ENCODE assay signal across 1 cellular context in genomic region chr2:170766693-170767092, GRCh38.
A peak's percentile ranks its signal among the peaks of the same experiment; 100 is the strongest.
TF ChIP-seq lines count a peak whose summit lies in the region.

No MANE protein-coding gene starts in this region.

TF ChIP-seq in HepG2, 621 proteins besides CTCF, POLR2A, EP300 and RAD21 (continues in another document):
- no peak for TF ChIP-seq JDP2 (CRISPR knock-in tag; IDR thresholded peaks at IDR 0.05; ENCODE audit: borderline replicate concordance)
- no peak for TF ChIP-seq ZNF883 (CRISPR knock-in tag; IDR thresholded peaks at IDR 0.05; ENCODE audit: not compliant biosample characterization)
- no peak for TF ChIP-seq ZNF788 (CRISPR knock-in tag; IDR thresholded peaks at IDR 0.05; ENCODE audit: borderline replicate concordance)
- TF ChIP-seq JUND (CRISPR knock-in tag; IDR thresholded peaks at IDR 0.05) = no peak
- TF ChIP-seq MAFF (IDR thresholded peaks at IDR 0.05; ENCODE audit: low read depth, low read length) = no peak
- no peak for TF ChIP-seq ZNF547 (CRISPR knock-in tag; IDR thresholded peaks at IDR 0.05)
- TF ChIP-seq BCL3 (CRISPR knock-in tag; IDR thresholded peaks at IDR 0.05) = no peak
- no peak for TF ChIP-seq ZFP36L2 (CRISPR knock-in tag; IDR thresholded peaks at IDR 0.05)
- TF ChIP-seq NR2F1 (CRISPR knock-in tag; IDR thresholded peaks at IDR 0.05) = no peak
- no peak for TF ChIP-seq RBM39 (IDR thresholded peaks at IDR 0.05; ENCODE audit: low read depth, low read length, poor library complexity, severe bottlenecking)
- no peak for TF ChIP-seq ZNF430 (CRISPR knock-in tag; IDR thresholded peaks at IDR 0.05)
- TF ChIP-seq KDM4B (CRISPR knock-in tag; IDR thresholded peaks at IDR 0.05) = no peak
- TF ChIP-seq ZNF616 (CRISPR knock-in tag; IDR thresholded peaks at IDR 0.05; ENCODE audit: low read depth) = no peak
- TF ChIP-seq RXRA (CRISPR knock-in tag; IDR thresholded peaks at IDR 0.05) = no peak
- peak; percentile 83 for TF ChIP-seq BCL6 (CRISPR knock-in tag; IDR thresholded peaks at IDR 0.05)
- no peak for TF ChIP-seq ZNF589 (CRISPR knock-in tag; conservative IDR thresholded peaks at IDR 0.05)
- TF ChIP-seq RBM22 (optimal IDR thresholded peaks at IDR 0.05; ENCODE audit: low read length) = no peak
- no peak for TF ChIP-seq KLF11 (CRISPR knock-in tag; IDR thresholded peaks at IDR 0.05)
- TF ChIP-seq ISL2 (CRISPR knock-in tag; IDR thresholded peaks at IDR 0.05) = peak; percentile 51
- peak; percentile 90 for TF ChIP-seq ZNF652 (CRISPR knock-in tag; IDR thresholded peaks at IDR 0.05; ENCODE audit: borderline replicate concordance, low read depth)
- TF ChIP-seq PITX1 (CRISPR knock-in tag; IDR thresholded peaks at IDR 0.05) = 0 out of 2 replicates have a peak, but pooled peaks have one; percentile 48
- 0 out of 2 replicates have a peak, but pooled peaks have one; percentile 24 for TF ChIP-seq ATF1 (CRISPR knock-in tag; IDR thresholded peaks at IDR 0.05)
- no peak for TF ChIP-seq ZNF597 (CRISPR knock-in tag; IDR thresholded peaks at IDR 0.05)
- TF ChIP-seq ZKSCAN8 (CRISPR knock-in tag; IDR thresholded peaks at IDR 0.05; ENCODE audit: borderline replicate concordance) = no peak
- peak; percentile 54; the same call in 1 of the 2 replicates for TF ChIP-seq ELF3 (CRISPR knock-in tag; IDR thresholded peaks at IDR 0.05)
- TF ChIP-seq ZBTB3 (CRISPR knock-in tag; IDR thresholded peaks at IDR 0.05; ENCODE audit: borderline replicate concordance, low read depth) = no peak
- TF ChIP-seq GATA4 (IDR thresholded peaks at IDR 0.05; ENCODE audit: borderline replicate concordance, low read depth) = no peak
- TF ChIP-seq ZNF777 (CRISPR knock-in tag; IDR thresholded peaks at IDR 0.05) = 0 out of 2 replicates have a peak, but pooled peaks have one; percentile 10
- TF ChIP-seq TCF7L2 (IDR thresholded peaks at IDR 0.05; ENCODE audit: low read depth, low read length) = peak; percentile 56; the same call in 1 of the 2 replicates
- TF ChIP-seq SP5 (CRISPR knock-in tag; IDR thresholded peaks at IDR 0.05; ENCODE audit: borderline replicate concordance, low read depth) = no peak
- TF ChIP-seq ZNF878 (CRISPR knock-in tag; IDR thresholded peaks at IDR 0.05) = no peak
- TF ChIP-seq AGO2 (optimal IDR thresholded peaks at IDR 0.05; ENCODE audit: low read depth, low read length) = no peak
- TF ChIP-seq DZIP1 (CRISPR knock-in tag; IDR thresholded peaks at IDR 0.05) = no peak
- peak; percentile 30 for TF ChIP-seq PAXIP1 (CRISPR knock-in tag; conservative IDR thresholded peaks at IDR 0.05)
- no peak for TF ChIP-seq RCOR2 (CRISPR knock-in tag; IDR thresholded peaks at IDR 0.05)
- no peak for TF ChIP-seq USF2 (IDR thresholded peaks at IDR 0.05; ENCODE audit: low read depth, low read length)
- no peak for TF ChIP-seq USF2 (CRISPR knock-in tag; IDR thresholded peaks at IDR 0.05; ENCODE audit: borderline replicate concordance)
- no peak for TF ChIP-seq ZNF577 (CRISPR knock-in tag; IDR thresholded peaks at IDR 0.05; ENCODE audit: borderline replicate concordance, low read depth)
- TF ChIP-seq ZNF790 (CRISPR knock-in tag; IDR thresholded peaks at IDR 0.05; ENCODE audit: borderline replicate concordance) = no peak
- peak; percentile 44; the same call in 1 of the 2 replicates for TF ChIP-seq SAP130 (CRISPR knock-in tag; IDR thresholded peaks at IDR 0.05; ENCODE audit: low read depth)
- TF ChIP-seq ARID5B (CRISPR knock-in tag; IDR thresholded peaks at IDR 0.05) = peak; percentile 50; the same call in 1 of the 2 replicates
- TF ChIP-seq ZNF224 (CRISPR knock-in tag; IDR thresholded peaks at IDR 0.05) = no peak
- no peak for TF ChIP-seq HDAC1 (CRISPR knock-in tag; IDR thresholded peaks at IDR 0.05)
- TF ChIP-seq ZNF44 (CRISPR knock-in tag; IDR thresholded peaks at IDR 0.05) = no peak
- TF ChIP-seq PCBP1 (IDR thresholded peaks at IDR 0.05; ENCODE audit: borderline replicate concordance, low read depth, low read length) = no peak
- TF ChIP-seq TEAD3 (CRISPR knock-in tag; optimal IDR thresholded peaks at IDR 0.05; ENCODE audit: borderline replicate concordance) = peak; percentile 17
- TF ChIP-seq PBX3 (CRISPR knock-in tag; IDR thresholded peaks at IDR 0.05; ENCODE audit: borderline replicate concordance) = no peak
- TF ChIP-seq ZNF644 (CRISPR knock-in tag; IDR thresholded peaks at IDR 0.05; ENCODE audit: low read depth) = no peak
- no peak for TF ChIP-seq TP53 (CRISPR knock-in tag; conservative IDR thresholded peaks at IDR 0.05)
- no peak for TF ChIP-seq HNRNPK (IDR thresholded peaks at IDR 0.05; ENCODE audit: low read depth, low read length, poor library complexity, severe bottlenecking)
- no peak for TF ChIP-seq REPIN1 (CRISPR knock-in tag; IDR thresholded peaks at IDR 0.05; ENCODE audit: borderline replicate concordance, low read depth)
- TF ChIP-seq POGZ (CRISPR knock-in tag; IDR thresholded peaks at IDR 0.05) = no peak
- TF ChIP-seq AHR (CRISPR knock-in tag; IDR thresholded peaks at IDR 0.05) = no peak
- TF ChIP-seq FOXA1 (IDR thresholded peaks at IDR 0.05) = no peak
- TF ChIP-seq FOXA1 (CRISPR knock-in tag; IDR thresholded peaks at IDR 0.05) = peak; percentile 43; the same call in 1 of the 2 replicates
